8 cellular contexts compared by ENCODE assay signal in genomic region chr17:59366040-59366757, GRCh38. TPM values are rescaled to one million over a fixed set of nuclear protein-coding genes. Genes with fewer than 3 reads are reported as not detected.
A peak's percentile ranks its signal among the peaks of the same experiment; 100 is the strongest.
DNase-seq lines count a peak whose midpoint lies in the region; ATAC-seq and TF ChIP-seq lines count a peak whose summit lies in the region.

No MANE protein-coding gene starts in this region.

- H3K18ac ChIP-seq in neuronal stem cell (ENCODE audit: low read length) = peak overlapping the region; percentile 13

- DNase-seq in GF-D8 (lab: John Stamatoyannopoulos, UW) = peak; percentile 20
- peak; percentile 24 to 41 for DNase-seq in NOMO-1 (lab: John Stamatoyannopoulos, UW; ENCODE audit: unreplicated experiment in 2 of 2)
- DNase-seq in neuronal stem cell (ENCODE audit: low spot score) = peak; percentile 69
- no peak for DNase-seq in RWPE1 (ENCODE audit: low spot score)
- no peak for DNase-seq in amniotic stem cell (lab: John Stamatoyannopoulos, UW)
- no peak for DNase-seq in DMS114 treated with DMSO at 0.1 percent for 48 hours (lab: John Stamatoyannopoulos, UW; ENCODE audit: unreplicated experiment)

- no peak overlapping the region for H3K23ac ChIP-seq in neuronal stem cell (ENCODE audit: low read depth, low read length, poor library complexity)

- peak overlapping the region; percentile 23 for H3K4me3 ChIP-seq in endocrine pancreas (ENCODE audit: control insufficient read depth, insufficient read depth, low read length)
- peak overlapping the region in 1 of 2 donors; percentile 3 for H3K4me3 ChIP-seq in neuronal stem cell (ENCODE audit: low read length in 2 of 2)

- no peak overlapping the region for H3K4ac ChIP-seq in neuronal stem cell (ENCODE audit: low read length)

- H2AK5ac ChIP-seq in neuronal stem cell (ENCODE audit: low read depth, low read length) = no peak overlapping the region

- H3K27me3 ChIP-seq in endocrine pancreas (ENCODE audit: control insufficient read depth, insufficient read depth, low read length) (no peaks in the 10 kb centered on the region), neuronal stem cell (ENCODE audit: control insufficient read depth in 3 of 3, insufficient read depth in 3 of 3, low read depth in 1 of 3, low read length in 3 of 3) (no peaks in the 10 kb centered on the region)

- H4K8ac ChIP-seq in neuronal stem cell (ENCODE audit: low read depth, low read length) = no peak overlapping the region

- peak overlapping the region; percentile 5 for H2BK12ac ChIP-seq in neuronal stem cell (ENCODE audit: low read length)

- WGBS in neuronal stem cell (ENCODE audit: extremely low coverage in 2 of 2, insufficient read length in 2 of 2, insufficient replicate concordance in 1 of 2), 2 donors = no CpG with 5 or more reads among the region's 10 CpGs

- no peak overlapping the region for H3K14ac ChIP-seq in neuronal stem cell (ENCODE audit: low read length)

- POLR2A ChIA-PET in RWPE1 (lab: Yijun Ruan, JAX; ENCODE audit: low non-redundant PET) = no interaction called here

- no peaks in the 10 kb centered on the region for H3K9me3 ChIP-seq in endocrine pancreas (ENCODE audit: control insufficient read depth, low read length)
- H3K9me3 ChIP-seq in neuronal stem cell (replicated peaks in 1 of 2; ENCODE audit: control insufficient read depth in 2 of 2, insufficient read depth in 1 of 2, low read depth in 1 of 2, low read length in 2 of 2) = peaks cover 0 to 4% of the 10 kb centered on the region in 2 donors

- H3K79me1 ChIP-seq in neuronal stem cell (ENCODE audit: low read depth, low read length) = no peaks in the 10 kb centered on the region

- no peaks in the 10 kb centered on the region for H3K36me3 ChIP-seq in endocrine pancreas (ENCODE audit: control insufficient read depth, insufficient read depth, low read length)
- H3K36me3 ChIP-seq in neuronal stem cell (replicated peaks in 1 of 2; ENCODE audit: control insufficient read depth in 2 of 2, insufficient read depth in 2 of 2, low read length in 2 of 2) = no peaks in the 10 kb centered on the region

- no peak for ATAC-seq in GM18502 (IDR thresholded peaks at IDR 0.05; ENCODE audit: poor library complexity, unreplicated experiment)

- no peak for TF ChIP-seq CTCF in RWPE1 (conservative IDR thresholded peaks at IDR 0.05; ENCODE audit: low read depth)

- H2BK5ac ChIP-seq in neuronal stem cell (ENCODE audit: low read length) = no peak overlapping the region

- H3K9ac ChIP-seq in endocrine pancreas (ENCODE audit: control insufficient read depth, insufficient read depth, low read length) = peak overlapping the region; percentile 71
- no peak overlapping the region for H3K9ac ChIP-seq in neuronal stem cell (ENCODE audit: low read depth, low read length, poor library complexity)

- H3K4me1 ChIP-seq in endocrine pancreas (ENCODE audit: control insufficient read depth, insufficient read depth, low read length) (peaks cover 55% of the 10 kb centered on the region), neuronal stem cell (ENCODE audit: control insufficient read depth in 2 of 2, insufficient read depth in 1 of 2, low read depth in 1 of 2, low read length in 2 of 2) (peaks cover 47 to 55% of the 10 kb centered on the region in 2 donors)

- H4K91ac ChIP-seq in neuronal stem cell (ENCODE audit: low read depth, low read length, poor library complexity) = no peak overlapping the region

- no peak overlapping the region for H2BK15ac ChIP-seq in neuronal stem cell (ENCODE audit: low read length)

- peak overlapping the region; percentile 50 for H3K4me2 ChIP-seq in neuronal stem cell (ENCODE audit: insufficient read depth, low read length, poor library complexity, severe bottlenecking)

- CTCF ChIA-PET in RWPE1 (lab: Yijun Ruan, JAX) = interaction anchor here (0.7 kb wide), 2 partner anchors 40 to 91 kb away, joined by 3 to 4 read pairs; no protein-coding TSS in a partner anchor

- H3K27ac ChIP-seq in neuronal stem cell (replicated peaks; ENCODE audit: low read length) (peak overlapping the region; percentile 88), RWPE1 (no peak overlapping the region)

- no peak overlapping the region for H2AFZ ChIP-seq in neuronal stem cell (ENCODE audit: low read length)

- no peak overlapping the region for H2BK120ac ChIP-seq in neuronal stem cell (ENCODE audit: low read depth, low read length)

RNA-seq across cellular contexts. Expression of gene YPEL2, which starts 34.7 kb away (rescaled TPM):
- 9.8 TPM for polyA plus RNA-seq in neuronal stem cell (2013, experiment 1 of 2)
- 9.6 TPM for polyA plus RNA-seq in neuronal stem cell (2013, experiment 2 of 2)

Comparison
In these comparisons a context has a peak if more than half of its experiments do, and no peak if none do; other contexts are left out.
1. DNase-seq: peak in GF-D8 (single experiment), NOMO-1 (2 of 2) and neuronal stem cell (single experiment); none in RWPE1 (single experiment), amniotic stem cell (single experiment) and DMS114 treated with DMSO at 0.1 percent for 48 hours (single experiment).